1 cellular context compared by ENCODE assay signal in genomic region chrX:133639726-133640125, GRCh38.
TF ChIP-seq lines count a peak whose summit lies in the region.

No MANE protein-coding gene starts in this region.

TF ChIP-seq in GM23338, 12 proteins besides CTCF, POLR2A, EP300 and RAD21 (continued from another document):
- TF ChIP-seq, protein P1, sequence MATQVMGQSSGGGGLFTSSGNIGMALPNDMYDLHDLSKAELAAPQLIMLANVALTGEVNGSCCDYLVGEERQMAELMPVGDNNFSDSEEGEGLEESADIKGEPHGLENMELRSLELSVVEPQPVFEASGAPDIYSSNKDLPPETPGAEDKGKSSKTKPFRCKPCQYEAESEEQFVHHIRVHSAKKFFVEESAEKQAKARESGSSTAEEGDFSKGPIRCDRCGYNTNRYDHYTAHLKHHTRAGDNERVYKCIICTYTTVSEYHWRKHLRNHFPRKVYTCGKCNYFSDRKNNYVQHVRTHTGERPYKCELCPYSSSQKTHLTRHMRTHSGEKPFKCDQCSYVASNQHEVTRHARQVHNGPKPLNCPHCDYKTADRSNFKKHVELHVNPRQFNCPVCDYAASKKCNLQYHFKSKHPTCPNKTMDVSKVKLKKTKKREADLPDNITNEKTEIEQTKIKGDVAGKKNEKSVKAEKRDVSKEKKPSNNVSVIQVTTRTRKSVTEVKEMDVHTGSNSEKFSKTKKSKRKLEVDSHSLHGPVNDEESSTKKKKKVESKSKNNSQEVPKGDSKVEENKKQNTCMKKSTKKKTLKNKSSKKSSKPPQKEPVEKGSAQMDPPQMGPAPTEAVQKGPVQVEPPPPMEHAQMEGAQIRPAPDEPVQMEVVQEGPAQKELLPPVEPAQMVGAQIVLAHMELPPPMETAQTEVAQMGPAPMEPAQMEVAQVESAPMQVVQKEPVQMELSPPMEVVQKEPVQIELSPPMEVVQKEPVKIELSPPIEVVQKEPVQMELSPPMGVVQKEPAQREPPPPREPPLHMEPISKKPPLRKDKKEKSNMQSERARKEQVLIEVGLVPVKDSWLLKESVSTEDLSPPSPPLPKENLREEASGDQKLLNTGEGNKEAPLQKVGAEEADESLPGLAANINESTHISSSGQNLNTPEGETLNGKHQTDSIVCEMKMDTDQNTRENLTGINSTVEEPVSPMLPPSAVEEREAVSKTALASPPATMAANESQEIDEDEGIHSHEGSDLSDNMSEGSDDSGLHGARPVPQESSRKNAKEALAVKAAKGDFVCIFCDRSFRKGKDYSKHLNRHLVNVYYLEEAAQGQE (IDR thresholded peaks at IDR 0.05; ENCODE audit: unreplicated experiment): no peak
